ENCODE assay signal across 9 cellular contexts in the genomic region with DNA sequence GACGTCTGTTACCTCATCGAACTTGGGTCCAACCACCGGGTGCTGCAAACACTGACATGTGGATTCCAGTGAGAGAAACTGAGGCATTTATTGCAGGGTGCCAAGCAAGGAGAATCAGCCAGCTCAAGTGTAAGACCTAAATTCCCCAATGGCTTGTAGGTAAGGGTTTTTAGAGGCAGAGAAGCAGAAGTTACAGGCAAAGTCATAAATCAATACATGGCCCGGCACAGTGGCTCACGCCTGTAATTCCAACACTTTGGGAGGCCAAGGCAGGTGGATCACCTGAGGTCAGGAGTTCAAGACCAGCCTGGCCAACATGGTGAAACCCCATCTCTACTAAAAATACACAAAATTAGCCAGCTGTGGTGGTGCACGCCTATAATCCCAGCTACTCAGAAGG. TPM values are rescaled to one million over a fixed set of nuclear protein-coding genes. Genes with fewer than 3 reads are reported as not detected.
"Had no signal": no experiment of that assay in that cellular context is flagged by ENCODE, and none has a peak within 500 bp of the region (broad histone marks: within the 10 kb centered on the region; RNA-seq: fewer than 3 reads in every experiment).

No MANE protein-coding gene starts in this region.

RNA-seq across cellular contexts. Expression of a gene that starts 15.7 kb away (rescaled TPM):
- total RNA-seq: naive thymus-derived CD4-positive, alpha-beta T cell; natural killer cell; occipital lobe; osteocyte; pulmonary artery endothelial cell; temporal lobe; uterus had no signal
- polyA plus RNA-seq: naive thymus-derived CD4-positive, alpha-beta T cell; neural cell; smooth muscle cell had no signal
